Comparison of ENCODE assay signal across 14 cellular contexts in genomic region chrY:24098997-24099396, GRCh38. TPM values are rescaled to one million over a fixed set of nuclear protein-coding genes. Genes with fewer than 3 reads are reported as not detected.
"Had no signal": no experiment of that assay in that cellular context is flagged by ENCODE, and none has a peak within 500 bp of the region (broad histone marks: within the 10 kb centered on the region; RNA-seq: fewer than 3 reads in every experiment).

No MANE protein-coding gene starts in this region.

RNA-seq across cellular contexts. Expression of gene CDY1B, which starts 51.2 kb away (rescaled TPM):
- total RNA-seq: stomach, subcutaneous adipose tissue, suprapubic skin, temporal lobe, thoracic aorta, thyroid gland, tibial nerve, transverse colon, upper lobe of left lung, upper lobe of right lung, ureter, urinary bladder, uterus, vagina had no signal
